In the genomic region with DNA sequence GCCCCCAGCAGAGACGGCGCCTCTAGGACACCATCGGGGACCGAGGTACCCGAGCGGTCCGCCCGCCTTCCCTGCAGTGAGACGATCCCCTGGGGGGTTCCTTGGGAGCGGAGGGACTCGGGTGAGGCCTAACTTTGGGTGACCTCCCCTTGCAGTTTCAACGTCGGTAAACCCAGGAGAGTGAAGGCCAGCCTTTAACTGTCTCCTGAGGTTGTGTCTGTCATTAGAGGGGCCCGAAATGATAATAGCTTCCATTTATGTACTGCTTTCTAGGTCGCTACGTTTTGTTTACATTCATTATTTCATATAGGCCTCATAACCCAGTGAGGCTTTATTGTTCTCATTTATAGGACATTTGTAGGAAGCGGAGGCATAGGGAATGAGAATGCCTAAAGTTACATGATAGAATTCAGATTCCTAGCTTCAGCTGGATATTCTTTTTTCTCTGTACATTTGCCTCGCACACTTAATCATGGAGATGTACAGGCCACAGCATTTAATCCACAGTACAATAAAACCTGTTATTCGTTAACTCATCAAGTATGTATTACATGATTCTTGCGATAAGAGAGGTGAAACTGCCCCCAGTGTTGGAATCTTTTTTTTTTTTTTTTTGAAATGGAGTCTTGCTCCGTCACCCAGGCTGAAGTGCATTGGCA, we compare ENCODE assay signal across 8 cellular contexts. TPM values are rescaled to one million over a fixed set of nuclear protein-coding genes. Genes with fewer than 3 reads are reported as not detected.
A peak's percentile ranks its signal among the peaks of the same experiment; 100 is the strongest.
DNase-seq lines count a peak whose midpoint lies in the region; ATAC-seq, FAIRE-seq and TF ChIP-seq lines count a peak whose summit lies in the region.

No MANE protein-coding gene starts in this region.

- POLR2A ChIA-PET in CD4-positive, alpha-beta memory T cell (lab: Charles Lee; ENCODE audit: partially characterized antibody), result interaction anchor here (0.6 to 5.8 kb wide), 9 partner anchors 13 to 155 kb away, joined by 3 to 58 read pairs (median 5); partner anchors contain the start of genes MDC1, MRPS18B and PPP1R10

- H3K9me3 ChIP-seq in CD4-positive, alpha-beta memory T cell (ENCODE audit: control insufficient read depth in 1 of 2, low read length in 2 of 2), result no peaks in the 10 kb centered on the region
- no peaks in the 10 kb centered on the region for H3K9me3 ChIP-seq in pancreas

- no peaks in the 10 kb centered on the region for H3K9me3 Mint-ChIP-seq in CD4-positive, alpha-beta memory T cell

- peak overlapping the region; percentile 89 for H3K27ac ChIP-seq in CD4-positive, alpha-beta memory T cell (ENCODE audit: low read depth, low read length)
- peak overlapping the region; percentile 94 for H3K27ac ChIP-seq in VCaP
- peak overlapping the region; percentile 83 to 89 (median 85) for H3K27ac ChIP-seq in pancreas

- intact Hi-C loops in CD4-positive, alpha-beta memory T cell (cut with micrococcal nuclease), result loop anchor here (1.0 kb wide), 4 partner anchors 22 to 73 kb away; partner anchors contain the start of genes ATAT1, DHX16, MRPS18B and PPP1R10
- intact Hi-C loops in pancreas (cut with DNase I), result no loop called here

- CTCF ChIA-PET in CD4-positive, alpha-beta memory T cell (lab: Charles Lee; ENCODE audit: partially characterized antibody), result interaction anchor here (0.9 to 1.1 kb wide), 2 partner anchors 69 to 83 kb away, joined by 3 read pairs; partner anchors contain the start of gene MDC1

- 11 to 15% methylated on average over 21 of the region's 21 CpGs for WGBS in pancreas, 2 donors

- peaks cover 20% of the 10 kb centered on the region for H3K4me1 ChIP-seq in CD4-positive, alpha-beta memory T cell (ENCODE audit: insufficient read depth, low read length)
- peaks cover 0 to 9% (median 0%) of the 10 kb centered on the region in 3 donors for H3K4me1 ChIP-seq in pancreas

- peak overlapping the region; percentile 74 to 91 for H3K4me3 ChIP-seq in CD4-positive, alpha-beta memory T cell (ENCODE audit: low read length in 2 of 2)
- H3K4me3 ChIP-seq in HFF-Myc (replicated peaks; ENCODE audit: low read depth, low read length), result peak overlapping the region; percentile 96
- peak overlapping the region; percentile 91 for H3K4me3 ChIP-seq in fibroblast of the aortic adventitia (ENCODE audit: low read depth, low read length)
- peak overlapping the region; percentile 71 to 90 (median 85) for H3K4me3 ChIP-seq in pancreas

- H3K27me3 Mint-ChIP-seq in CD4-positive, alpha-beta memory T cell, result no peaks in the 10 kb centered on the region

- no peak for TF ChIP-seq CTCF in HFF-Myc (IDR thresholded peaks at IDR 0.05; ENCODE audit: low read depth, low read length, missing control alignments)
- TF ChIP-seq CTCF in VCaP (conservative IDR thresholded peaks at IDR 0.05), result no peak
- no peak for TF ChIP-seq CTCF in fibroblast of the aortic adventitia (IDR thresholded peaks at IDR 0.05; ENCODE audit: insufficient read depth, low read length)
- TF ChIP-seq CTCF in pancreas (IDR thresholded peaks at IDR 0.05), result no peak

- no peaks in the 10 kb centered on the region for H3K27me3 ChIP-seq in CD4-positive, alpha-beta memory T cell (ENCODE audit: insufficient read depth, low read length)
- H3K27me3 ChIP-seq in pancreas, result no peaks in the 10 kb centered on the region

- peaks cover 15 to 32% of the 10 kb centered on the region in 2 donors for H3K36me3 Mint-ChIP-seq in CD4-positive, alpha-beta memory T cell

- DNase-seq in CD4-positive, alpha-beta memory T cell, result no peak
- DNase-seq in HFF-Myc (ENCODE audit: extremely low read depth, low read depth), result no peak
- DNase-seq in fibroblast of the aortic adventitia (ENCODE audit: low read depth), result peak; percentile 25
- no peak for DNase-seq in pancreas
- DNase-seq in amniotic stem cell (lab: John Stamatoyannopoulos, UW), result no peak

- H3K4me1 Mint-ChIP-seq in CD4-positive, alpha-beta memory T cell, result peaks cover 17 to 29% (median 22%) of the 10 kb centered on the region in 4 donors

- peak overlapping the region; percentile 85 to 92 (median 91) for H3K27ac Mint-ChIP-seq in CD4-positive, alpha-beta memory T cell

- H3K4me3 Mint-ChIP-seq in CD4-positive, alpha-beta memory T cell, result peak overlapping the region; percentile 85 to 92 (median 89)

- no peak for ATAC-seq in pancreas
- ATAC-seq in GM21737 (IDR thresholded peaks at IDR 0.05; ENCODE audit: unreplicated experiment), result no peak
- no peak for ATAC-seq in HG03439 (IDR thresholded peaks at IDR 0.05; ENCODE audit: unreplicated experiment)

- H3K36me3 ChIP-seq in CD4-positive, alpha-beta memory T cell (ENCODE audit: insufficient read depth, low read length), result peaks cover 21% of the 10 kb centered on the region
- peaks cover 0 to 18% (median 4%) of the 10 kb centered on the region in 3 donors for H3K36me3 ChIP-seq in pancreas

- FAIRE-seq in pancreas (lab: Jason Lieb, UNC), result no peak

RNA-seq across cellular contexts. Expression of gene C6orf136, which starts 1.0 kb away (rescaled TPM):
- 10 to 100 TPM; 29.3 to 35.0 TPM for total RNA-seq in CD4-positive, alpha-beta memory T cell
- 10 to 100 TPM in 1 of 2 donors, 1 to 10 TPM in 1; 6.2 to 16.0 TPM for polyA plus RNA-seq in CD4-positive, alpha-beta memory T cell
- total RNA-seq in fibroblast of the aortic adventitia (ENCODE audit: low replicate concordance) (1.1 and 5.2 TPM in 2 replicates), pancreas (10 to 100 TPM in 3 of 6 donors, 1 to 10 TPM in 3; 7.9 to 12.9 (median 9.9) TPM)
- polyA plus RNA-seq in pancreas, result 10 to 100 TPM; 33.9 to 57.1 TPM

RNA-seq across cellular contexts. Expression of gene ATAT1, which starts 21.3 kb away (rescaled TPM):
- 1 to 10 TPM; 8.3 to 9.4 TPM for total RNA-seq in CD4-positive, alpha-beta memory T cell
- 1 to 10 TPM in 1 of 2 donors, under 1 TPM in 1; 0.29 to 1.9 TPM for polyA plus RNA-seq in CD4-positive, alpha-beta memory T cell
- total RNA-seq in fibroblast of the aortic adventitia (ENCODE audit: low replicate concordance) (0.16 and 5.6 TPM in 2 replicates), pancreas (1 to 10 TPM; 2.1 to 6.8 (median 2.9) TPM)
- 1 to 10 TPM; 6.8 to 9.1 TPM for polyA plus RNA-seq in pancreas

RNA-seq across cellular contexts. Expression of gene DHX16, which starts 24.9 kb away (rescaled TPM):
- 10 to 100 TPM; 53.4 to 54.6 TPM for total RNA-seq in CD4-positive, alpha-beta memory T cell
- 10 to 100 TPM; 22.0 to 30.2 TPM for polyA plus RNA-seq in CD4-positive, alpha-beta memory T cell
- total RNA-seq in fibroblast of the aortic adventitia (ENCODE audit: low replicate concordance) (20.9 and 64.8 TPM in 2 replicates), pancreas (10 to 100 TPM; 10.9 to 16.2 (median 13.0) TPM)
- 10 to 100 TPM; 41.1 to 44.4 TPM for polyA plus RNA-seq in pancreas

RNA-seq across cellular contexts. Expression of gene MRPS18B, which starts 30.3 kb away (rescaled TPM):
- total RNA-seq in CD4-positive, alpha-beta memory T cell, result 10 to 100 TPM; 44.4 to 46.3 TPM
- polyA plus RNA-seq in CD4-positive, alpha-beta memory T cell, result 100 to 1,000 TPM; 112 to 126 TPM
- total RNA-seq in fibroblast of the aortic adventitia (ENCODE audit: low replicate concordance) (47.7 and 110 TPM in 2 replicates), pancreas (10 to 100 TPM; 24.5 to 39.5 (median 29.1) TPM)
- 10 to 100 TPM; 22.9 to 41.1 TPM for polyA plus RNA-seq in pancreas

RNA-seq across cellular contexts. Expression of gene PPP1R10, which starts 30.9 kb away (rescaled TPM):
- 100 to 1,000 TPM; 224 to 231 TPM for total RNA-seq in CD4-positive, alpha-beta memory T cell
- 10 to 100 TPM in 1 of 2 donors, 1 to 10 TPM in 1; 8.5 to 30.6 TPM for polyA plus RNA-seq in CD4-positive, alpha-beta memory T cell
- total RNA-seq in fibroblast of the aortic adventitia (ENCODE audit: low replicate concordance) (32.1 and 39.1 TPM in 2 replicates), pancreas (10 to 100 TPM; 34.8 to 57.9 (median 43.0) TPM)
- 10 to 100 TPM; 25.1 to 34.3 TPM for polyA plus RNA-seq in pancreas
